Comparison of ENCODE assay signal across 7 cellular contexts in genomic region chr7:13308423-13308822, GRCh38.
"Had no signal": no experiment of that assay in that cellular context is flagged by ENCODE, and none has a peak within 500 bp of the region (broad histone marks: within the 10 kb centered on the region; RNA-seq: fewer than 3 reads in every experiment).

No MANE protein-coding gene starts in this region.

- FAIRE-seq: HepG2, HTR-8/SVneo, K562 had no signal

- DNase-seq: IMR-90, KBM-7, KG1 had no signal

- ATAC-seq: HepG2, K562 had no signal

- H3K4me3 ChIP-seq: K562 had no signal

- H3K27ac ChIP-seq: HL-60 had no signal
